ENCODE assay signal across 1 cellular context in genomic region chr9:19782005-19782404, GRCh38.
TF ChIP-seq lines count a peak whose summit lies in the region.

No MANE protein-coding gene starts in this region.

TF ChIP-seq in endothelial cell of umbilical vein, 7 proteins besides CTCF, POLR2A, EP300 and RAD21:
- TF ChIP-seq MAX (IDR thresholded peaks at IDR 0.05; ENCODE audit: insufficient read depth, insufficient read length) = no peak
